In the genomic region with DNA sequence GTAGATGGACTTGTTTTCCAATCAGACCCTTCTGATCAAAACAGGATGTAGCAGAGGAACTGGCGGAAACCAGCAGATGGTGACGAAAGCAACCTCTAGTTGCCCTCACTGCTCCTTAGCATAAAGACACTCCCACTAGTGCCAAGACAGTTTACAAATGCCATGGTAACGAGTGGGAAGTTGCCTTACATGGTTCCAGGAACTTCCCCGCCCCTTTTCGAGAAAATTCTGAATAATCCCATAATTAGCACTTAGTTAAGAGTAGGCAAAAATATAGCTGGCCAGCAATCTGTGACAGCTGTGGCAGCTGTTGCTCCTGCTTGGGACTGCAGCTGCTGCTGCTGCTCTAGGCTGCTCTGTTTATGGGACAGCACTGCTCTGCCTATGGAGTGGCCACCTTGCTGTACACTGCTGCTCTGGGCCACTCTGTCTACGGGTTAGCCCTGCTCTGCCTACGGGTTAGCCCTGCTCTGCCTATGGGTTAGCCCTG, we compare ENCODE assay signal across 8 cellular contexts. TPM values are rescaled to one million over a fixed set of nuclear protein-coding genes. Genes with fewer than 3 reads are reported as not detected.
DNase-seq lines count a peak whose midpoint lies in the region; ATAC-seq and TF ChIP-seq lines count a peak whose summit lies in the region.

No MANE protein-coding gene starts in this region.

- peaks cover 1% of the 10 kb centered on the region for H3K36me3 Mint-ChIP-seq in activated CD4-positive, alpha-beta T cell treated with anti-CD3 and anti-CD28 coated beads, Interleukin-2, amount 10 ng/mL, durations not matched to agents 24 days and 14 days (ENCODE audit: low read depth)

- H3K9me3 Mint-ChIP-seq in activated CD4-positive, alpha-beta T cell treated with anti-CD3 and anti-CD28 coated beads, Interleukin-2, amount 10 ng/mL, durations not matched to agents 24 days and 14 days, result no peaks in the 10 kb centered on the region

- H3K27me3 ChIP-seq in right lobe of liver, result no peaks in the 10 kb centered on the region

- no peaks in the 10 kb centered on the region for H3K36me3 ChIP-seq in right lobe of liver

- H3K27ac ChIP-seq in right lobe of liver, result peak overlapping the region in 1 of 3 donors; percentile 35

- no peaks in the 10 kb centered on the region for H3K9me3 ChIP-seq in right lobe of liver

- intact Hi-C loops in activated CD4-positive, alpha-beta T cell treated with anti-CD3 and anti-CD28 coated beads, Interleukin-2, amount 10 ng/mL, durations not matched to agents 24 days and 14 days (cut with micrococcal nuclease), result loop anchor here (5.0 kb wide), 1 partner anchor 46 kb away; no protein-coding TSS in a partner anchor
- intact Hi-C loops in right lobe of liver (cut with DNase I), result no loop called here

- peaks cover 0 to 30% (median 10%) of the 10 kb centered on the region in 4 donors for H3K4me1 ChIP-seq in right lobe of liver

- WGBS in right lobe of liver (ENCODE audit: insufficient coverage, low coverage, low lambda C conversion rate, missing lambda C conversion rate), result 53% methylated on average over 5 of the region's 7 CpGs

- TF ChIP-seq POLR2A in right lobe of liver (IDR thresholded peaks at IDR 0.05), result no peak

- peak; percentile 36 to 59 (median 55) for ATAC-seq in right lobe of liver
- no peak for ATAC-seq in HG02610 (IDR thresholded peaks at IDR 0.05; ENCODE audit: unreplicated experiment)

- TF ChIP-seq CTCF in GM12865 (IDR thresholded peaks at IDR 0.05; ENCODE audit: insufficient read depth, low read depth, low read length, missing control alignments) (no peak), right lobe of liver (IDR thresholded peaks at IDR 0.05) (no peak)

- H3K27ac Mint-ChIP-seq in activated CD4-positive, alpha-beta T cell treated with anti-CD3 and anti-CD28 coated beads, Interleukin-2, amount 10 ng/mL, durations not matched to agents 24 days and 14 days, result peak overlapping the region; percentile 52

- H3K4me3 Mint-ChIP-seq in activated CD4-positive, alpha-beta T cell treated with anti-CD3 and anti-CD28 coated beads, Interleukin-2, amount 10 ng/mL, durations not matched to agents 24 days and 14 days, result no peak overlapping the region

- H3K4me3 ChIP-seq in GM12865 (ENCODE audit: low read depth, low read length) (no peak overlapping the region), right lobe of liver (no peak overlapping the region)
- H3K4me3 ChIP-seq in Jurkat, Clone E6-1 (ENCODE audit: low read length), result no peak overlapping the region

- H3K4me1 Mint-ChIP-seq in activated CD4-positive, alpha-beta T cell treated with anti-CD3 and anti-CD28 coated beads, Interleukin-2, amount 10 ng/mL, durations not matched to agents 24 days and 14 days, result peaks cover 63% of the 10 kb centered on the region

- H3K27me3 Mint-ChIP-seq in activated CD4-positive, alpha-beta T cell treated with anti-CD3 and anti-CD28 coated beads, Interleukin-2, amount 10 ng/mL, durations not matched to agents 24 days and 14 days, result no peaks in the 10 kb centered on the region

- DNase-seq in GM12865 (ENCODE audit: low read depth) (peak; percentile 29), right lobe of liver (peak in 1 of 3 donors; percentile 61), DMS114 treated with DMSO at 0.1 percent for 48 hours (lab: John Stamatoyannopoulos, UW; ENCODE audit: unreplicated experiment) (no peak), NCI-H446 treated with DMSO at 0.1 percent for 48 hours (lab: John Stamatoyannopoulos, UW) (no peak), cerebellar cortex (ENCODE audit: low spot score) (no peak)
- DNase-seq in Jurkat, Clone E6-1 (ENCODE audit: low read depth, low spot score), result peak; percentile 58
- DNase-seq in activated CD4-positive, alpha-beta T cell treated with anti-CD3 and anti-CD28 coated beads, Interleukin-2, amount 10 ng/mL, durations not matched to agents 24 days and 14 days, result peak; percentile 85

RNA-seq across cellular contexts. Expression of a gene that starts 33.4 kb away (rescaled TPM):
- 7.4 TPM for polyA plus RNA-seq in Jurkat, Clone E6-1 (2012; ENCODE audit: insufficient read depth, insufficient read length)
- total RNA-seq in activated CD4-positive, alpha-beta T cell treated with anti-CD3 and anti-CD28 coated beads, Interleukin-2, amount 10 ng/mL, durations not matched to agents 24 days and 14 days, result 28.4 and 30.3 TPM in 2 replicates
- total RNA-seq in right lobe of liver, result 100 to 1,000 TPM in 2 of 6 experiments, 10 to 100 TPM in 4; 45.2 to 137 (median 73.8) TPM

Comparison
In these comparisons a context has a peak if more than half of its experiments do, and no peak if none do; other contexts are left out.
1. DNase-seq: peak in GM12865 (single experiment), Jurkat, Clone E6-1 (single experiment) and activated CD4-positive, alpha-beta T cell treated with anti-CD3 and anti-CD28 coated beads, Interleukin-2, amount 10 ng/mL, durations not matched to agents 24 days and 14 days (single experiment); none in DMS114 treated with DMSO at 0.1 percent for 48 hours (single experiment), NCI-H446 treated with DMSO at 0.1 percent for 48 hours (single experiment) and cerebellar cortex (single experiment).